10 cellular contexts compared by ENCODE assay signal in genomic region chr9:96169488-96169887, GRCh38.
DNase-seq lines count a peak whose midpoint lies in the region; ATAC-seq and TF ChIP-seq lines count a peak whose summit lies in the region.
"Had no signal": no experiment of that assay in that cellular context is flagged by ENCODE, and none has a peak within 500 bp of the region (broad histone marks: within the 10 kb centered on the region; RNA-seq: fewer than 3 reads in every experiment).

No MANE protein-coding gene starts in this region.

- H3K14ac ChIP-seq in trophoblast cell (ENCODE audit: low read length), result peak overlapping the region; percentile 79

- peak overlapping the region; percentile 68 for H3K18ac ChIP-seq in trophoblast cell (ENCODE audit: low read length)

- in situ Hi-C loops in Caki2 (cut with HindIII; ENCODE audit: low pct_unique_long_range_greater_than_20kb, low sequenced_read_pairs), result no loop called here

- H3K23ac ChIP-seq in trophoblast cell (ENCODE audit: low read length), result no peak overlapping the region

- DNase-seq in Caki2 (ENCODE audit: low read depth), result peak; percentile 76
- DNase-seq in NCI-H460 (ENCODE audit: extremely low read depth, low read depth), result peak; percentile 37
- peak; percentile 37 for DNase-seq in glutamatergic neuron
- DNase-seq in trophoblast cell, result no peak
- DNase-seq in stimulated activated CD4-positive, alpha-beta T cell treated with anti-CD3 and anti-CD28 coated beads, Interleukin-4, amount 100 ng/mL, for 1 hour, result no peak
- no peak for DNase-seq in NCI-H524 (lab: John Stamatoyannopoulos, UW)
- DNase-seq in HUDEP-2 (lab: John Stamatoyannopoulos, UW; ENCODE audit: unreplicated experiment in 76 of 76), result no peak
- DNase-seq: DND-41 had no signal

- TF ChIP-seq CTCF in glutamatergic neuron (IDR thresholded peaks at IDR 0.05; ENCODE audit: partially characterized antibody, unreplicated experiment), result no peak

- H2BK120ac ChIP-seq in trophoblast cell (ENCODE audit: insufficient read depth, low read length, poor library complexity), result peak overlapping the region; percentile 10

- H4K8ac ChIP-seq in trophoblast cell (ENCODE audit: low read depth, low read length), result peak overlapping the region; percentile 70

- no peaks in the 10 kb centered on the region for H3K27me3 ChIP-seq in trophoblast cell (ENCODE audit: insufficient read depth, low read length)

- no peak overlapping the region for H3K4me3 Mint-ChIP-seq in glutamatergic neuron (ENCODE audit: unreplicated experiment)

- no peaks in the 10 kb centered on the region for H3K36me3 Mint-ChIP-seq in glutamatergic neuron (ENCODE audit: unreplicated experiment)

- peaks cover 2% of the 10 kb centered on the region for H3K9me3 Mint-ChIP-seq in glutamatergic neuron (ENCODE audit: unreplicated experiment)

- peaks cover 5% of the 10 kb centered on the region for H3K79me1 ChIP-seq in trophoblast cell (ENCODE audit: low read length)

- WGBS in trophoblast cell (ENCODE audit: extremely low coverage, insufficient coverage, insufficient read length), result no CpG with 5 or more reads among the region's 15 CpGs

- no peak overlapping the region for H2BK5ac ChIP-seq in trophoblast cell (ENCODE audit: low read depth, low read length, poor library complexity)

- peaks cover 15% of the 10 kb centered on the region for H3K4me1 Mint-ChIP-seq in glutamatergic neuron (ENCODE audit: low read depth, unreplicated experiment)

- H3K27me3 Mint-ChIP-seq in glutamatergic neuron (ENCODE audit: unreplicated experiment), result no peaks in the 10 kb centered on the region

- H3K4me1 ChIP-seq in trophoblast cell (ENCODE audit: control insufficient read depth in 1 of 2, insufficient read depth in 2 of 2, low read length in 2 of 2), result peaks cover 9 to 12% of the 10 kb centered on the region in 2 experiments

- no peaks in the 10 kb centered on the region for H3K9me3 ChIP-seq in trophoblast cell (ENCODE audit: insufficient read depth, low read depth, low read length)

- H3K9ac ChIP-seq in trophoblast cell (ENCODE audit: low read length), result no peak overlapping the region

- H3K4me2 ChIP-seq in trophoblast cell (ENCODE audit: low read length), result peak overlapping the region; percentile 17

- H3K4ac ChIP-seq in trophoblast cell (ENCODE audit: low read depth, low read length), result no peak overlapping the region

- H2AK5ac ChIP-seq in trophoblast cell (ENCODE audit: low read length), result no peak overlapping the region

- H4K91ac ChIP-seq in trophoblast cell (ENCODE audit: low read depth, low read length), result peak overlapping the region; percentile 50

- H3K36me3 ChIP-seq in trophoblast cell (ENCODE audit: control insufficient read depth in 1 of 2, insufficient read depth in 2 of 2, low read length in 2 of 2), result no peaks in the 10 kb centered on the region

- no peak for ATAC-seq in HG02763 (IDR thresholded peaks at IDR 0.05; ENCODE audit: unreplicated experiment)

- H3K4me3 ChIP-seq in trophoblast cell (ENCODE audit: low read depth, low read length), result no peak overlapping the region
- H3K4me3 ChIP-seq: coronary artery had no signal

- H4K12ac ChIP-seq in trophoblast cell (ENCODE audit: low read depth, low read length), result no peak overlapping the region

- H2BK12ac ChIP-seq in trophoblast cell (ENCODE audit: low read length), result peak overlapping the region; percentile 67

- no peak overlapping the region for H3K27ac ChIP-seq in trophoblast cell (ENCODE audit: low read depth, low read length)
- H3K27ac ChIP-seq: coronary artery had no signal

- no peak overlapping the region for H2AFZ ChIP-seq in trophoblast cell (ENCODE audit: insufficient read depth, low read length, poor library complexity)

- H3K27ac Mint-ChIP-seq in glutamatergic neuron (ENCODE audit: unreplicated experiment), result no peak overlapping the region

- no peaks in the 10 kb centered on the region for H3K79me2 ChIP-seq in trophoblast cell (ENCODE audit: control insufficient read depth, insufficient read depth, low read length, poor library complexity)

Comparison
In these comparisons a context has a peak if more than half of its experiments do, and no peak if none do; other contexts are left out.
1. DNase-seq: peak in Caki2 (single experiment), NCI-H460 (single experiment) and glutamatergic neuron (single experiment); none in trophoblast cell (0 of 2), stimulated activated CD4-positive, alpha-beta T cell treated with anti-CD3 and anti-CD28 coated beads, Interleukin-4, amount 100 ng/mL, for 1 hour (single experiment), NCI-H524 (0 of 2) and HUDEP-2 (0 of 76).